In the genomic region with DNA sequence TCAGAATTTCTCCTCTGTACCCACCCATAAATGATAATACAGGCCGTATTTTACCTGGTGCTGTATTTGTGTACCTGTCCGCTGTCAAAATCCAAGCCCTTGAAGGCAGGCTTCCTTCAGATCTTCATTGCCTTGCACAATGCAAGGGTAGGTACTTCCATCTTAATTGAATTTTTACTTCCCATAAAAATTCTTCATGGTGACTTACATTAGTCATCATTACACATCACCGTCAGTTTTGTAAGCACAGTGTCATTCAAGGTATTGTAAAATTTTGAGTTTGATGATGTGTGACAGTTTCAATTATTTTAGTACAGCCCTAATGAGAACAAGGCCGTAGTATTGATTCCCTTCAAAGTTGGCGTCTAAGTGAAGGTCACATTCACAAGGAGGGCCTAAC, we compare ENCODE assay signal across 8 cellular contexts. TPM values are rescaled to one million over a fixed set of nuclear protein-coding genes. Genes with fewer than 3 reads are reported as not detected.
A peak's percentile ranks its signal among the peaks of the same experiment; 100 is the strongest.
DNase-seq lines count a peak whose midpoint lies in the region; ATAC-seq, FAIRE-seq and TF ChIP-seq lines count a peak whose summit lies in the region.

No MANE protein-coding gene starts in this region.

- H3K27ac Mint-ChIP-seq in astrocyte (ENCODE audit: unreplicated experiment), result peak overlapping the region; percentile 99

- ATAC-seq in GM21737 (IDR thresholded peaks at IDR 0.05; ENCODE audit: unreplicated experiment), result no peak

- H3K36me3 Mint-ChIP-seq in astrocyte (ENCODE audit: low read depth, unreplicated experiment), result peaks cover 2% of the 10 kb centered on the region

- DNase-seq in EL (peak; percentile 46), MG63 (no peak), astrocyte (ENCODE audit: low read depth) (peak; percentile 18), kidney glomerular epithelial cell (lab: John Stamatoyannopoulos, UW) (peak; percentile 49), substantia nigra (lab: John Stamatoyannopoulos, UW) (no peak), superior temporal gyrus (ENCODE audit: extremely low spot score) (no peak), NCI-H226 (no peak)

- no peak for FAIRE-seq in astrocyte (lab: Jason Lieb, UNC)

- no peaks in the 10 kb centered on the region for H3K4me1 Mint-ChIP-seq in astrocyte (ENCODE audit: low read depth, unreplicated experiment)

- peak overlapping the region; percentile 94 for H3K4me2 ChIP-seq in astrocyte (ENCODE audit: low read length)

- H3K4me3 Mint-ChIP-seq in astrocyte (ENCODE audit: unreplicated experiment), result peak overlapping the region; percentile 99

- no peaks in the 10 kb centered on the region for H3K9me3 Mint-ChIP-seq in astrocyte (ENCODE audit: unreplicated experiment)

- H3K9ac ChIP-seq in astrocyte (ENCODE audit: low read length), result peak overlapping the region; percentile 98

- H3K9me3 ChIP-seq in MG63 (no peaks in the 10 kb centered on the region), astrocyte (ENCODE audit: insufficient read depth, low read depth, low read length) (no peaks in the 10 kb centered on the region)

- H3K27me3 Mint-ChIP-seq in astrocyte (ENCODE audit: low read depth, unreplicated experiment), result no peaks in the 10 kb centered on the region

- H3K79me2 ChIP-seq in astrocyte (ENCODE audit: insufficient read depth, low read length), result peaks cover 49% of the 10 kb centered on the region

- peak overlapping the region; percentile 61 for H3K4me3 ChIP-seq in MG63
- H3K4me3 ChIP-seq in astrocyte (ENCODE audit: insufficient read depth, low read depth, low read length), result peak overlapping the region; percentile 98

- H3K4me1 ChIP-seq in astrocyte (ENCODE audit: insufficient read depth, low read length), result peaks cover 14% of the 10 kb centered on the region

- H3K36me3 ChIP-seq in MG63, result 0 out of 2 replicates have a peak, but pooled peaks cover 2% of the 10 kb centered on the region
- peaks cover 3% of the 10 kb centered on the region for H3K36me3 ChIP-seq in astrocyte (ENCODE audit: insufficient read depth, low read length)

- H3K27ac ChIP-seq in astrocyte (ENCODE audit: low read depth, low read length) (peak overlapping the region; percentile 98), substantia nigra (ENCODE audit: low read depth, low read length, poor library complexity, severe bottlenecking) (peak overlapping the region; percentile 92)

- H3K27me3 ChIP-seq in MG63 (no peaks in the 10 kb centered on the region), astrocyte (ENCODE audit: insufficient read depth, low read length) (no peaks in the 10 kb centered on the region)

- H4K20me1 ChIP-seq in astrocyte (ENCODE audit: insufficient read depth, low read length), result peaks cover 6% of the 10 kb centered on the region

- no peak for TF ChIP-seq CTCF in astrocyte (IDR thresholded peaks at IDR 0.05; ENCODE audit: insufficient read depth, low read depth, low read length)

- peak overlapping the region; percentile 90 for H2AFZ ChIP-seq in astrocyte (ENCODE audit: low read depth, low read length)

RNA-seq across cellular contexts. Expression of gene TSG101, which starts 0.8 kb away (rescaled TPM):
- total RNA-seq in MG63 (2014; rRNA removed; shearing (Covaris generic); ENCODE audit: low replicate concordance), result 64.0 and 198 TPM in 2 replicates
- 53.1 and 58.5 TPM in 2 replicates for total RNA-seq in astrocyte

Comparison
In these comparisons a context has a peak if more than half of its experiments do, and no peak if none do; other contexts are left out.
1. DNase-seq: peak in EL (single experiment), astrocyte (single experiment) and kidney glomerular epithelial cell (single experiment); none in MG63 (single experiment), substantia nigra (0 of 49), superior temporal gyrus (single experiment) and NCI-H226 (single experiment).